In genomic region chr16:15434425-15435215, GRCh38 we compare ENCODE assay signal across 8 cellular contexts. TPM values are rescaled to one million over a fixed set of nuclear protein-coding genes. Genes with fewer than 3 reads are reported as not detected.
A peak's percentile ranks its signal among the peaks of the same experiment; 100 is the strongest.
DNase-seq lines count a peak whose midpoint lies in the region; ATAC-seq, FAIRE-seq and TF ChIP-seq lines count a peak whose summit lies in the region.

Gene BMERB1 (plus strand): TSS chr16:15434588. CDS start chr16:15434654, 66 bp downstream.

- no peaks in the 10 kb centered on the region for H3K9me3 ChIP-seq in small intestine (ENCODE audit: control insufficient read depth, low read depth)

- no peak for ATAC-seq in GM18517 (IDR thresholded peaks at IDR 0.05; ENCODE audit: unreplicated experiment)
- no peak for ATAC-seq in GM19035 (IDR thresholded peaks at IDR 0.05; ENCODE audit: unreplicated experiment)

- H3K36me3 ChIP-seq in small intestine (ENCODE audit: control insufficient read depth in 2 of 2, insufficient read depth in 2 of 2, low read length in 2 of 2), result no peaks in the 10 kb centered on the region

- peaks cover 10 to 12% (median 11%) of the 10 kb centered on the region in 3 donors for H3K4me1 Mint-ChIP-seq in IgD-negative memory B cell
- peaks cover 13% of the 10 kb centered on the region for H3K4me1 Mint-ChIP-seq in activated CD4-positive, alpha-beta T cell treated with anti-CD3 and anti-CD28 coated beads, Interleukin-2, amount 10 ng/mL, durations not matched to agents 7 days and 5 days

- no peak for TF ChIP-seq CTCF in AG09319 (IDR thresholded peaks at IDR 0.05; ENCODE audit: low read depth, low read length)

- H3K36me3 Mint-ChIP-seq in IgD-negative memory B cell, result peaks cover 1% of the 10 kb centered on the region
- H3K36me3 Mint-ChIP-seq in activated CD4-positive, alpha-beta T cell treated with anti-CD3 and anti-CD28 coated beads, Interleukin-2, amount 10 ng/mL, durations not matched to agents 7 days and 5 days (ENCODE audit: low read depth), result no peaks in the 10 kb centered on the region

- peak within 1 kb of the TSS; percentile 14 to 54 for H3K4me3 ChIP-seq in small intestine (ENCODE audit: low read depth in 1 of 2, low read length in 2 of 2)

- peak within 1 kb of the TSS; percentile 80 to 92 (median 87) for H3K4me3 Mint-ChIP-seq in IgD-negative memory B cell
- peak within 1 kb of the TSS; percentile 76 for H3K4me3 Mint-ChIP-seq in activated CD4-positive, alpha-beta T cell treated with anti-CD3 and anti-CD28 coated beads, Interleukin-2, amount 10 ng/mL, durations not matched to agents 7 days and 5 days

- POLR2A ChIA-PET in activated CD4-positive, alpha-beta T cell treated with anti-CD3 and anti-CD28 coated beads, Interleukin-2, amount 10 ng/mL, durations not matched to agents 7 days and 5 days (lab: Charles Lee), result no interaction called here

- H3K27me3 ChIP-seq in small intestine (ENCODE audit: control insufficient read depth in 2 of 2, insufficient read depth in 2 of 2, low read length in 2 of 2), result peaks cover 8 to 11% of the 10 kb centered on the region in 2 donors

- H3K27ac ChIP-seq in small intestine (ENCODE audit: low read depth in 1 of 2, low read length in 1 of 2), result peak within 1 kb of the TSS; percentile 16 to 64

- peaks cover 18% of the 10 kb centered on the region for H3K27me3 Mint-ChIP-seq in IgD-negative memory B cell
- peaks cover 23% of the 10 kb centered on the region for H3K27me3 Mint-ChIP-seq in activated CD4-positive, alpha-beta T cell treated with anti-CD3 and anti-CD28 coated beads, Interleukin-2, amount 10 ng/mL, durations not matched to agents 7 days and 5 days

- no peak for FAIRE-seq in small intestine (lab: Jason Lieb, UNC)

- peak within 1 kb of the TSS in 2 of 3 donors; percentile 13 to 15 for H3K27ac Mint-ChIP-seq in IgD-negative memory B cell
- peak within 1 kb of the TSS; percentile 74 for H3K27ac Mint-ChIP-seq in activated CD4-positive, alpha-beta T cell treated with anti-CD3 and anti-CD28 coated beads, Interleukin-2, amount 10 ng/mL, durations not matched to agents 7 days and 5 days

- no peaks in the 10 kb centered on the region for H3K9me3 Mint-ChIP-seq in IgD-negative memory B cell
- H3K9me3 Mint-ChIP-seq in activated CD4-positive, alpha-beta T cell treated with anti-CD3 and anti-CD28 coated beads, Interleukin-2, amount 10 ng/mL, durations not matched to agents 7 days and 5 days, result no peaks in the 10 kb centered on the region

- peak; percentile 52 for DNase-seq in AG09319 (ENCODE audit: extremely low read depth, low read depth)
- peak; percentile 29 for DNase-seq in activated CD4-positive, alpha-beta T cell treated with anti-CD3 and anti-CD28 coated beads, Interleukin-2, amount 10 ng/mL, durations not matched to agents 7 days and 5 days
- DNase-seq in cerebellum (ENCODE audit: low spot score), result peak; percentile 85
- peak; percentile 67 for DNase-seq in islet precursor cell
- no peak for DNase-seq in small intestine

- CTCF ChIA-PET in activated CD4-positive, alpha-beta T cell treated with anti-CD3 and anti-CD28 coated beads, Interleukin-2, amount 10 ng/mL, durations not matched to agents 7 days and 5 days (lab: Charles Lee), result no interaction called here

- no peaks in the 10 kb centered on the region for H3K4me1 ChIP-seq in small intestine (ENCODE audit: control insufficient read depth in 2 of 2, insufficient read depth in 1 of 2, low read depth in 1 of 2, low read length in 1 of 2)

- WGBS in small intestine, 3 donors, result 0 to 1% (median 1%) methylated on average over 60 to 63 of the region's 63 CpGs

RNA-seq across cellular contexts. Expression of gene BMERB1, which starts in this region (rescaled TPM):
- polyA plus RNA-seq in IgD-negative memory B cell (4.2 TPM), small intestine (10 to 100 TPM in 1 of 3 donors, 1 to 10 TPM in 1, under 1 TPM in 1; 0.89 to 20.9 (median 4.6) TPM)
- total RNA-seq in activated CD4-positive, alpha-beta T cell treated with anti-CD3 and anti-CD28 coated beads, Interleukin-2, amount 10 ng/mL, durations not matched to agents 7 days and 5 days, result 1 to 10 TPM; 3.1 to 3.2 TPM
- total RNA-seq in cerebellum, result 82.1 TPM

Comparison
In these comparisons a context has a peak if more than half of its experiments do, and no peak if none do; other contexts are left out.
1. RNA of gene BMERB1 (total RNA-seq): 82.1 TPM in cerebellum (single experiment); 3.1 to 3.2 TPM in activated CD4-positive, alpha-beta T cell treated with anti-CD3 and anti-CD28 coated beads, Interleukin-2, amount 10 ng/mL, durations not matched to agents 7 days and 5 days; every median in the first group is over 10 times any median in the second.